In the genomic region with DNA sequence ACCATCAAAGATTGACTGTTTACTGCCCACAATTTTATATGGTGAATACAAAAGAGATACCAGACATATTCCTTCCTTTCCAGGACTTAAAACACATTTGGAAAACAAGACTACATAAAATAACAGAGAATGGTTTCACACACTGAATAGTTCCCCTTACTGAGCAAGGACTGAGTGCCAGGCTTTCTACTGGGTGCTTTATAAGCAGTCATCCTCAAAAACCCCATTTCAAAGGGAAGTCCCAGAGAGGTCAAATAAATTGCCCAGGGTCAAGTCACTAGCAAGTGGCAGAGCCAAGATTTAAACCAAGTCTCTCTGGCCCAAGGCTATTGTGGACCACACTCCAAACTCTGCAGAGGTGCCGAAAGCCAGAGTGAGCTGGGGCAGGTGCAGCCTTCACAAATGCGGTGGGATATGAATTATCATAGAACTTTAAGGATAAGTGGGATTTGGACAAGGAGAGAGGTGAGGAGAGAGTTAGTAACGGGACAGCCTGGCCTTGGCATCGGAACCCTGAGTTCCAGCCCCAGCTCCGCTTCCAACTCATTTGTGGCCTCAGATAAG, we compare ENCODE assay signal across 1 cellular context.
TF ChIP-seq lines count a peak whose summit lies in the region.

No MANE protein-coding gene starts in this region.

TF ChIP-seq in IMR-90, 13 proteins besides CTCF, POLR2A, EP300 and RAD21:
- TF ChIP-seq MXI1 (IDR thresholded peaks at IDR 0.05; ENCODE audit: borderline replicate concordance, low read depth, low read length), result no peak
- TF ChIP-seq, protein P1, sequence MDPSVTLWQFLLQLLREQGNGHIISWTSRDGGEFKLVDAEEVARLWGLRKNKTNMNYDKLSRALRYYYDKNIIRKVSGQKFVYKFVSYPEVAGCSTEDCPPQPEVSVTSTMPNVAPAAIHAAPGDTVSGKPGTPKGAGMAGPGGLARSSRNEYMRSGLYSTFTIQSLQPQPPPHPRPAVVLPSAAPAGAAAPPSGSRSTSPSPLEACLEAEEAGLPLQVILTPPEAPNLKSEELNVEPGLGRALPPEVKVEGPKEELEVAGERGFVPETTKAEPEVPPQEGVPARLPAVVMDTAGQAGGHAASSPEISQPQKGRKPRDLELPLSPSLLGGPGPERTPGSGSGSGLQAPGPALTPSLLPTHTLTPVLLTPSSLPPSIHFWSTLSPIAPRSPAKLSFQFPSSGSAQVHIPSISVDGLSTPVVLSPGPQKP (IDR thresholded peaks at IDR 0.05; ENCODE audit: borderline replicate concordance, low read depth, low read length), result no peak
- TF ChIP-seq MAZ (IDR thresholded peaks at IDR 0.05; ENCODE audit: borderline replicate concordance, low read depth, low read length), result no peak
- no peak for TF ChIP-seq CEBPB (IDR thresholded peaks at IDR 0.05; ENCODE audit: low read depth, low read length)
- no peak for TF ChIP-seq CHD1 (IDR thresholded peaks at IDR 0.05; ENCODE audit: low read depth, low read length)
- TF ChIP-seq SMC3 (IDR thresholded peaks at IDR 0.05; ENCODE audit: low read depth, low read length), result no peak
- no peak for TF ChIP-seq RCOR1 (IDR thresholded peaks at IDR 0.05; ENCODE audit: insufficient replicate concordance, low read length)
- TF ChIP-seq, protein P2, sequence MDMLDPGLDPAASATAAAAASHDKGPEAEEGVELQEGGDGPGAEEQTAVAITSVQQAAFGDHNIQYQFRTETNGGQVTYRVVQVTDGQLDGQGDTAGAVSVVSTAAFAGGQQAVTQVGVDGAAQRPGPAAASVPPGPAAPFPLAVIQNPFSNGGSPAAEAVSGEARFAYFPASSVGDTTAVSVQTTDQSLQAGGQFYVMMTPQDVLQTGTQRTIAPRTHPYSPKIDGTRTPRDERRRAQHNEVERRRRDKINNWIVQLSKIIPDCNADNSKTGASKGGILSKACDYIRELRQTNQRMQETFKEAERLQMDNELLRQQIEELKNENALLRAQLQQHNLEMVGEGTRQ (IDR thresholded peaks at IDR 0.05; ENCODE audit: low read depth, low read length), result no peak
TF ChIP-seq in IMR-90: peak in this region for 0.
